In genomic region chr12:59283012-59283411, GRCh38 we compare ENCODE assay signal across 1 cellular context.
TF ChIP-seq lines count a peak whose summit lies in the region.

No MANE protein-coding gene starts in this region.

TF ChIP-seq in GM23338, 12 proteins besides CTCF, POLR2A, EP300 and RAD21 (continued from another document):
- TF ChIP-seq ETS1 (IDR thresholded peaks at IDR 0.05), result no peak
- TF ChIP-seq NANOG (IDR thresholded peaks at IDR 0.05; ENCODE audit: borderline replicate concordance), result no peak
- TF ChIP-seq JUNB (IDR thresholded peaks at IDR 0.05; ENCODE audit: unreplicated experiment), result no peak
